Comparison of ENCODE assay signal across 7 cellular contexts in genomic region chr10:124723826-124724225, GRCh38. TPM values are rescaled to one million over a fixed set of nuclear protein-coding genes. Genes with fewer than 3 reads are reported as not detected.
DNase-seq lines count a peak whose midpoint lies in the region; ATAC-seq and TF ChIP-seq lines count a peak whose summit lies in the region.

No MANE protein-coding gene starts in this region.

- no peaks in the 10 kb centered on the region for H3K9me2 ChIP-seq in MM.1S (replicated peaks; ENCODE audit: insufficient read depth, low read length)

- no peaks in the 10 kb centered on the region for H3K36me3 ChIP-seq in MM.1S (replicated peaks; ENCODE audit: insufficient read depth, low read length)

- H3K4me3 Mint-ChIP-seq in memory B cell, result peak overlapping the region; percentile 78

- no peak for DNase-seq in MM.1S
- DNase-seq in memory B cell (ENCODE audit: low spot score in 2 of 2), result no peak
- DNase-seq in substantia nigra (lab: John Stamatoyannopoulos, UW), result no peak
- DNase-seq in NCI-H1436 (lab: John Stamatoyannopoulos, UW), result no peak
- DNase-seq in GM13976 (ENCODE audit: low spot score), result no peak

- no peaks in the 10 kb centered on the region for H3K9me3 ChIP-seq in MM.1S (replicated peaks; ENCODE audit: insufficient read depth, low read length)

- peaks cover 69% of the 10 kb centered on the region for H3K79me2 ChIP-seq in MM.1S (ENCODE audit: low read length)

- H3K4me1 ChIP-seq in MM.1S (ENCODE audit: low read length), result peaks cover 54% of the 10 kb centered on the region

- peak overlapping the region; percentile 62 for H3K9ac ChIP-seq in MM.1S (ENCODE audit: low read length)

- peak overlapping the region; percentile 71 for H3K4me2 ChIP-seq in MM.1S (ENCODE audit: low read depth, low read length)

- no peaks in the 10 kb centered on the region for H3K27me3 Mint-ChIP-seq in memory B cell

- H3K27ac ChIP-seq in MM.1S (ENCODE audit: low read length), result peak overlapping the region; percentile 89
- H3K27ac ChIP-seq in adipose tissue (ENCODE audit: low read depth, low read length), result peak overlapping the region; percentile 20
- peak overlapping the region; percentile 92 for H3K27ac ChIP-seq in substantia nigra (ENCODE audit: low read depth, low read length, poor library complexity, severe bottlenecking)

- peaks cover 28% of the 10 kb centered on the region for H3F3A ChIP-seq in MM.1S (ENCODE audit: insufficient read depth, low read length)

- no peaks in the 10 kb centered on the region for H4K20me1 ChIP-seq in MM.1S (ENCODE audit: insufficient read depth, low read length)

- peak overlapping the region; percentile 22 for H3K4me3 ChIP-seq in MM.1S (ENCODE audit: low read length)

- H3K27ac Mint-ChIP-seq in memory B cell, result peak overlapping the region; percentile 92

- TF ChIP-seq CTCF in MM.1S (IDR thresholded peaks at IDR 0.05; ENCODE audit: low read length) (no peak), GM13976 (IDR thresholded peaks at IDR 0.05; ENCODE audit: borderline replicate concordance, control extremely low read depth, extremely low read depth, insufficient read depth, missing control alignments) (no peak)

- peak overlapping the region; percentile 38; the same call in 1 of the 2 replicates for H2AFZ ChIP-seq in MM.1S (ENCODE audit: low read length)

- 43 to 74% (median 61%) methylated on average over 9 of the region's 9 CpGs for WGBS in adipose tissue, 3 donors

- in situ Hi-C loops in GM13976 (cut with MboI; ENCODE audit: low sequenced_read_pairs, unreplicated experiment), result no loop called here

- H3K4me1 Mint-ChIP-seq in memory B cell, result peaks cover 66% of the 10 kb centered on the region

- H3K9me3 Mint-ChIP-seq in memory B cell, result no peaks in the 10 kb centered on the region

- no peak for ATAC-seq in memory B cell (ENCODE audit: low read depth)
- no peak for ATAC-seq in HG03457 (IDR thresholded peaks at IDR 0.05; ENCODE audit: unreplicated experiment)

- H3K27me3 ChIP-seq in MM.1S (replicated peaks; ENCODE audit: insufficient read depth, low read length), result no peaks in the 10 kb centered on the region

- peaks cover 12% of the 10 kb centered on the region for H3K36me3 Mint-ChIP-seq in memory B cell

RNA-seq across cellular contexts. Expression of gene FAM53B, which starts 20.4 kb away (rescaled TPM):
- polyA plus RNA-seq in adipose tissue, result 10 to 100 TPM in 1 of 3 donors, 1 to 10 TPM in 2; 7.1 to 12.8 (median 9.8) TPM

Comparison
In these comparisons a context has a peak if more than half of its experiments do, and no peak if none do; other contexts are left out.
1. H3K27ac ChIP-seq: peak in every context shown above with its lines; median percentile 92 in substantia nigra; 89 in MM.1S; 20 in adipose tissue.